In genomic region chr2:238339814-238340213, GRCh38 we compare ENCODE assay signal across 3 cellular contexts.
TF ChIP-seq lines count a peak whose summit lies in the region.

No MANE protein-coding gene starts in this region.

TF ChIP-seq in SK-N-SH, 30 proteins besides CTCF, POLR2A, EP300 and RAD21:
- no peak for TF ChIP-seq RXRA (IDR thresholded peaks at IDR 0.05; ENCODE audit: borderline replicate concordance, low read depth)
- TF ChIP-seq IRF3 (IDR thresholded peaks at IDR 0.05; ENCODE audit: low read depth, low read length) = no peak
- TF ChIP-seq POLR2AphosphoS5 (IDR thresholded peaks at IDR 0.05; ENCODE audit: low read depth, low read length) = no peak
- no peak for TF ChIP-seq TAF1 (IDR thresholded peaks at IDR 0.05; ENCODE audit: borderline replicate concordance, low read depth, low read length)
- no peak for TF ChIP-seq NRF1 (IDR thresholded peaks at IDR 0.05; ENCODE audit: low read depth, low read length)
- TF ChIP-seq MEF2A (IDR thresholded peaks at IDR 0.05; ENCODE audit: borderline replicate concordance, low read depth) = no peak
- no peak for TF ChIP-seq FOSL2 (IDR thresholded peaks at IDR 0.05; ENCODE audit: borderline replicate concordance, low read depth)
- TF ChIP-seq MXI1 (IDR thresholded peaks at IDR 0.05; ENCODE audit: low read depth, low read length) = no peak
- no peak for TF ChIP-seq FOXJ3 (CRISPR knock-in tag; IDR thresholded peaks at IDR 0.05)
- no peak for TF ChIP-seq MAX (IDR thresholded peaks at IDR 0.05; ENCODE audit: low read depth)
- no peak for TF ChIP-seq RFX5 (IDR thresholded peaks at IDR 0.05; ENCODE audit: low read length)

TF ChIP-seq in SK-N-SH treated with all-trans-retinoic acid at 6 μM for 48 hours, 23 proteins besides CTCF, POLR2A, EP300 and RAD21:
- TF ChIP-seq ZNF565 (CRISPR knock-in tag; conservative IDR thresholded peaks at IDR 0.05; ENCODE audit: low read depth) (no peak), ARNTL (CRISPR knock-in tag; IDR thresholded peaks at IDR 0.05; ENCODE audit: borderline replicate concordance, low read depth) (no peak), PPARA (CRISPR knock-in tag; IDR thresholded peaks at IDR 0.05; ENCODE audit: borderline replicate concordance) (no peak), POU6F1 (CRISPR knock-in tag; IDR thresholded peaks at IDR 0.05; ENCODE audit: borderline replicate concordance, low read depth) (no peak), ZNF8 (CRISPR knock-in tag; IDR thresholded peaks at IDR 0.05) (no peak), TCF4 (CRISPR knock-in tag; IDR thresholded peaks at IDR 0.05; ENCODE audit: borderline replicate concordance) (no peak), ZNF70 (CRISPR knock-in tag; IDR thresholded peaks at IDR 0.05) (no peak), TOX (CRISPR knock-in tag; IDR thresholded peaks at IDR 0.05; ENCODE audit: borderline replicate concordance) (no peak), ISL1 (CRISPR knock-in tag; IDR thresholded peaks at IDR 0.05) (no peak), RARB (CRISPR knock-in tag; IDR thresholded peaks at IDR 0.05) (no peak), CSRNP3 (CRISPR knock-in tag; IDR thresholded peaks at IDR 0.05) (no peak)

TF ChIP-seq in H1, 55 proteins besides CTCF, POLR2A, EP300 and RAD21:
- TF ChIP-seq SIRT6 (IDR thresholded peaks at IDR 0.05; ENCODE audit: low read length) = no peak
- TF ChIP-seq FOSL1 (IDR thresholded peaks at IDR 0.05; ENCODE audit: insufficient read depth, low read depth, low read length) = no peak
- no peak for TF ChIP-seq CBX5 (IDR thresholded peaks at IDR 0.05; ENCODE audit: low read depth, low read length)
- no peak for TF ChIP-seq JUN (IDR thresholded peaks at IDR 0.05; ENCODE audit: low read depth, low read length)
- TF ChIP-seq SP1 (IDR thresholded peaks at IDR 0.05; ENCODE audit: low read depth, low read length) = no peak
- no peak for TF ChIP-seq EZH2 (IDR thresholded peaks at IDR 0.05; ENCODE audit: low read depth, low read length, severe bottlenecking)
- no peak for TF ChIP-seq BACH1 (IDR thresholded peaks at IDR 0.05; ENCODE audit: low read length)
- TF ChIP-seq TAF1 (IDR thresholded peaks at IDR 0.05; ENCODE audit: low read depth, low read length) = no peak
- no peak for TF ChIP-seq TBP (IDR thresholded peaks at IDR 0.05; ENCODE audit: low read depth, low read length)
- TF ChIP-seq SP2 (IDR thresholded peaks at IDR 0.05; ENCODE audit: low read length) = no peak
- TF ChIP-seq ASH2L (IDR thresholded peaks at IDR 0.05; ENCODE audit: low read length) = no peak
- no peak for TF ChIP-seq RNF2 (IDR thresholded peaks at IDR 0.05; ENCODE audit: borderline replicate concordance, low read depth, low read length, missing control alignments, poor library complexity, severe bottlenecking)
- no peak for TF ChIP-seq CHD7 (IDR thresholded peaks at IDR 0.05; ENCODE audit: insufficient replicate concordance, low read length)
- no peak for TF ChIP-seq BCL11A (IDR thresholded peaks at IDR 0.05; ENCODE audit: low read depth in 2 of 2, low read length in 2 of 2)
- no peak for TF ChIP-seq SAP30 (IDR thresholded peaks at IDR 0.05; ENCODE audit: insufficient read depth, insufficient replicate concordance, low read length)
- TF ChIP-seq RXRA (IDR thresholded peaks at IDR 0.05; ENCODE audit: insufficient read depth, low read depth, low read length) = no peak
- TF ChIP-seq SUZ12 (IDR thresholded peaks at IDR 0.05; ENCODE audit: low read length) = no peak
- no peak for TF ChIP-seq TCF12 (IDR thresholded peaks at IDR 0.05; ENCODE audit: low read depth, low read length)
- TF ChIP-seq CREB1 (IDR thresholded peaks at IDR 0.05) = no peak
- TF ChIP-seq ATF3 (IDR thresholded peaks at IDR 0.05; ENCODE audit: insufficient read depth, low read depth, low read length) = no peak
